ENCODE assay signal across 21 cellular contexts in the genomic region with DNA sequence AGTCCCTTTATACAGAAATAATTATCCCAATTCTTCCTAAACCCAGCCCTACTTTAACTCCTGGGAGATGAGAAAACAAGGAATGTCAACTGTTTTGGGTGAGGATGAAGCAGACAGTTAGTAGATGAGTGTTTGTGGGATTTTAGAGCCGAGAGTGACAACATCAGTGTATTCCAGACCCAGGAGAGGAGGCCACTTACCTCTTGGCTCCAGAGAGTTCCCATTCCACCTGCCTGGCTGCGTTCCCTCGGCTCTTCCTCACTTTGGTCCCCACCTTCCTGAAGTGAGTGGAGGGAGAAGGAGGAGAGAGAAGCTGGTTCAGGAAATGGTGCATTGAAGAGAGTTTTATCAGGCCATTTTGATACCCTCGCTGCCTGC. TPM values are rescaled to one million over a fixed set of nuclear protein-coding genes. Genes with fewer than 3 reads are reported as not detected.
DNase-seq lines count a peak whose midpoint lies in the region; ATAC-seq, FAIRE-seq and TF ChIP-seq lines count a peak whose summit lies in the region.
"Had no signal": no experiment of that assay in that cellular context is flagged by ENCODE, and none has a peak within 500 bp of the region (broad histone marks: within the 10 kb centered on the region; RNA-seq: fewer than 3 reads in every experiment).

No MANE protein-coding gene starts in this region.

- ATAC-seq in WTC11 (peak; percentile 10; the same call in 1 of the 2 replicates), HG03571 (IDR thresholded peaks at IDR 0.05; ENCODE audit: unreplicated experiment) (no peak), pancreas (no peak)

- H3K27me3 Mint-ChIP-seq in WTC11 (ENCODE audit: low read depth): peaks cover 3% of the 10 kb centered on the region; the same call in 1 of the 2 replicates
- peaks cover 20% of the 10 kb centered on the region for H3K27me3 Mint-ChIP-seq in type B pancreatic cell

- H3K4me3 Mint-ChIP-seq in WTC11 (no peak overlapping the region), type B pancreatic cell (no peak overlapping the region)
- H3K4me3 Mint-ChIP-seq: CD4-positive, alpha-beta T cell; HFFc6 had no signal

- intact Hi-C loops in left ventricle myocardium inferior (cut with micrococcal nuclease): no loop called here
- intact Hi-C loops in pancreas (cut with DNase I): no loop called here

- H3K27me3 ChIP-seq in cardiac muscle cell (no peaks in the 10 kb centered on the region), left ventricle myocardium inferior (ENCODE audit: low read depth) (peaks cover 18% of the 10 kb centered on the region), iPS-15b (ENCODE audit: control insufficient read depth, insufficient read depth, low read length) (no peaks in the 10 kb centered on the region), pancreas (no peaks in the 10 kb centered on the region)

- peaks cover 8% of the 10 kb centered on the region for H3K9me3 Mint-ChIP-seq in WTC11
- H3K9me3 Mint-ChIP-seq in type B pancreatic cell: no peaks in the 10 kb centered on the region
- H3K9me3 Mint-ChIP-seq: HFFc6 had no signal

- CTCF ChIA-PET in WTC11 (lab: Charles Lee): interaction anchor here (0.7 to 2.3 kb wide), 15 partner anchors 9 to 763 kb away, joined by 3 to 20 read pairs (median 4); a partner anchor contains a TSS

- H3K36me3 Mint-ChIP-seq in WTC11 (peaks cover 2% of the 10 kb centered on the region; the same call in 1 of the 2 replicates), type B pancreatic cell (no peaks in the 10 kb centered on the region)

- POLR2A ChIA-PET in WTC11 (lab: Charles Lee): no interaction called here

- 79 to 84% methylated on average over 4 of the region's 4 CpGs for WGBS in pancreas, 2 donors

- peaks cover 52% of the 10 kb centered on the region for H3K4me1 Mint-ChIP-seq in WTC11
- H3K4me1 Mint-ChIP-seq in type B pancreatic cell (ENCODE audit: unreplicated experiment): peaks cover 6% of the 10 kb centered on the region

- H3K27ac Mint-ChIP-seq in WTC11 (no peak overlapping the region), type B pancreatic cell (no peak overlapping the region)
- H3K27ac Mint-ChIP-seq: CD4-positive, alpha-beta T cell; HFFc6 had no signal

- TF ChIP-seq CTCF in cardiac muscle cell (IDR thresholded peaks at IDR 0.05; ENCODE audit: low read depth, low read length) (no peak), left ventricle myocardium inferior (IDR thresholded peaks at IDR 0.05; ENCODE audit: borderline replicate concordance) (no peak), WTC11 (IDR thresholded peaks at IDR 0.05) (no peak), type B pancreatic cell (conservative IDR thresholded peaks at IDR 0.05) (no peak), pancreas (IDR thresholded peaks at IDR 0.05) (no peak)

- H3K4me3 ChIP-seq in cardiac muscle cell: peak overlapping the region; percentile 15
- H3K4me3 ChIP-seq in left ventricle myocardium inferior: no peak overlapping the region
- peak overlapping the region; percentile 23 for H3K4me3 ChIP-seq in iPS-15b (ENCODE audit: low read depth, low read length)
- H3K4me3 ChIP-seq in pancreas: no peak overlapping the region
- H3K4me3 ChIP-seq: GM12878 had no signal

- H3K9ac ChIP-seq in iPS-15b (ENCODE audit: low read depth, low read length): no peak overlapping the region

- no peaks in the 10 kb centered on the region for H3K36me3 ChIP-seq in cardiac muscle cell
- no peaks in the 10 kb centered on the region for H3K36me3 ChIP-seq in left ventricle myocardium inferior
- H3K36me3 ChIP-seq in iPS-15b (ENCODE audit: control insufficient read depth, insufficient read depth, low read length): no peaks in the 10 kb centered on the region
- no peaks in the 10 kb centered on the region for H3K36me3 ChIP-seq in pancreas

- FAIRE-seq in pancreas (lab: Jason Lieb, UNC): no peak
- FAIRE-seq: GM12878, GM18507 had no signal

- no peaks in the 10 kb centered on the region for H3K9me3 ChIP-seq in cardiac muscle cell (ENCODE audit: low read depth)
- H3K9me3 ChIP-seq in left ventricle myocardium inferior (replicated peaks): no peaks in the 10 kb centered on the region
- H3K9me3 ChIP-seq in iPS-15b (ENCODE audit: control insufficient read depth, insufficient read depth, low read length): no peaks in the 10 kb centered on the region
- no peaks in the 10 kb centered on the region for H3K9me3 ChIP-seq in pancreas

- H3K4me1 ChIP-seq in cardiac muscle cell (ENCODE audit: low read depth) (peaks cover 39% of the 10 kb centered on the region), left ventricle myocardium inferior (no peaks in the 10 kb centered on the region), iPS-15b (ENCODE audit: control insufficient read depth, insufficient read depth, low read length) (peaks cover 8% of the 10 kb centered on the region), pancreas (peaks cover 0 to 4% (median 0%) of the 10 kb centered on the region in 3 donors)

- no peak for DNase-seq in cardiac muscle cell (ENCODE audit: low read depth in 1 of 2, low spot score in 1 of 2)
- no peak for DNase-seq in left ventricle myocardium inferior
- DNase-seq in WTC11 (ENCODE audit: low spot score): no peak
- DNase-seq in NCI-H1105 (lab: John Stamatoyannopoulos, UW): no peak
- no peak for DNase-seq in type B pancreatic cell (ENCODE audit: extremely low spot score, unreplicated experiment)
- no peak for DNase-seq in pancreas
- DNase-seq: C1 segment of cervical spinal cord; CD4-positive, alpha-beta T cell; DMS79; GOT3; HCEC 1CT; HFFc6; IMR-90 had no signal

- no peak overlapping the region for H3K27ac ChIP-seq in cardiac muscle cell
- no peak overlapping the region for H3K27ac ChIP-seq in left ventricle myocardium inferior (replicated peaks)
- H3K27ac ChIP-seq in pancreas: no peak overlapping the region
- H3K27ac ChIP-seq: 22Rv1, HL-60 had no signal

TF ChIP-seq in WTC11, 78 proteins besides CTCF, POLR2A, EP300 and RAD21 (continues in another document):
- TF ChIP-seq NR2C2 (CRISPR knock-in tag; IDR thresholded peaks at IDR 0.05) (no peak), HMGA2 (CRISPR knock-in tag; IDR thresholded peaks at IDR 0.05) (no peak), JAZF1 (CRISPR knock-in tag; IDR thresholded peaks at IDR 0.05) (no peak), TP53 (CRISPR knock-in tag; IDR thresholded peaks at IDR 0.05) (no peak), IRF2 (CRISPR knock-in tag; IDR thresholded peaks at IDR 0.05; ENCODE audit: borderline replicate concordance, low read depth) (no peak), ZNF138 (CRISPR knock-in tag; conservative IDR thresholded peaks at IDR 0.05) (no peak), TEAD4 (CRISPR knock-in tag; IDR thresholded peaks at IDR 0.05) (no peak), ZNF232 (CRISPR knock-in tag; IDR thresholded peaks at IDR 0.05) (no peak), PRRX2 (CRISPR knock-in tag; IDR thresholded peaks at IDR 0.05) (no peak)
- TF ChIP-seq, protein P1, sequence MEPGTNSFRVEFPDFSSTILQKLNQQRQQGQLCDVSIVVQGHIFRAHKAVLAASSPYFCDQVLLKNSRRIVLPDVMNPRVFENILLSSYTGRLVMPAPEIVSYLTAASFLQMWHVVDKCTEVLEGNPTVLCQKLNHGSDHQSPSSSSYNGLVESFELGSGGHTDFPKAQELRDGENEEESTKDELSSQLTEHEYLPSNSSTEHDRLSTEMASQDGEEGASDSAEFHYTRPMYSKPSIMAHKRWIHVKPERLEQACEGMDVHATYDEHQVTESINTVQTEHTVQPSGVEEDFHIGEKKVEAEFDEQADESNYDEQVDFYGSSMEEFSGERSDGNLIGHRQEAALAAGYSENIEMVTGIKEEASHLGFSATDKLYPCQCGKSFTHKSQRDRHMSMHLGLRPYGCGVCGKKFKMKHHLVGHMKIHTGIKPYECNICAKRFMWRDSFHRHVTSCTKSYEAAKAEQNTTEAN (CRISPR knock-in tag; IDR thresholded peaks at IDR 0.05): no peak
- TF ChIP-seq, protein P2, sequence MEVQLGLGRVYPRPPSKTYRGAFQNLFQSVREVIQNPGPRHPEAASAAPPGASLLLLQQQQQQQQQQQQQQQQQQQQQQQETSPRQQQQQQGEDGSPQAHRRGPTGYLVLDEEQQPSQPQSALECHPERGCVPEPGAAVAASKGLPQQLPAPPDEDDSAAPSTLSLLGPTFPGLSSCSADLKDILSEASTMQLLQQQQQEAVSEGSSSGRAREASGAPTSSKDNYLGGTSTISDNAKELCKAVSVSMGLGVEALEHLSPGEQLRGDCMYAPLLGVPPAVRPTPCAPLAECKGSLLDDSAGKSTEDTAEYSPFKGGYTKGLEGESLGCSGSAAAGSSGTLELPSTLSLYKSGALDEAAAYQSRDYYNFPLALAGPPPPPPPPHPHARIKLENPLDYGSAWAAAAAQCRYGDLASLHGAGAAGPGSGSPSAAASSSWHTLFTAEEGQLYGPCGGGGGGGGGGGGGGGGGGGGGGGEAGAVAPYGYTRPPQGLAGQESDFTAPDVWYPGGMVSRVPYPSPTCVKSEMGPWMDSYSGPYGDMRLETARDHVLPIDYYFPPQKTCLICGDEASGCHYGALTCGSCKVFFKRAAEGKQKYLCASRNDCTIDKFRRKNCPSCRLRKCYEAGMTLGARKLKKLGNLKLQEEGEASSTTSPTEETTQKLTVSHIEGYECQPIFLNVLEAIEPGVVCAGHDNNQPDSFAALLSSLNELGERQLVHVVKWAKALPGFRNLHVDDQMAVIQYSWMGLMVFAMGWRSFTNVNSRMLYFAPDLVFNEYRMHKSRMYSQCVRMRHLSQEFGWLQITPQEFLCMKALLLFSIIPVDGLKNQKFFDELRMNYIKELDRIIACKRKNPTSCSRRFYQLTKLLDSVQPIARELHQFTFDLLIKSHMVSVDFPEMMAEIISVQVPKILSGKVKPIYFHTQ (CRISPR knock-in tag; IDR thresholded peaks at IDR 0.05): no peak

RNA-seq across cellular contexts. Expression of a gene that starts 0.6 kb away (rescaled TPM):
- total RNA-seq in cardiac muscle cell (6.3 and 9.3 TPM in 2 replicates), left ventricle myocardium inferior (0.38 TPM), WTC11 (2021) (0.87 to 2.8 TPM (median 2.5 TPM) in 3 replicates), type B pancreatic cell (ENCODE audit: low replicate concordance) (1.6 and 2.8 TPM in 2 replicates), pancreas (1 to 10 TPM in 1 of 6 donors, under 1 TPM in 2, not detected in 3; 0.28 to 3.1 (median 0.64) TPM)
- polyA plus RNA-seq in cardiac muscle cell (12.6 and 15.5 TPM in 2 replicates), pancreas (under 1 TPM; 0.23 to 0.31 TPM)
- total RNA-seq: A673, G401, HFFc6, IMR-90 had no signal

RNA-seq across cellular contexts. Expression of a gene that starts 22.3 kb away (rescaled TPM):
- total RNA-seq in cardiac muscle cell: not detected in 2 replicates
- polyA plus RNA-seq in cardiac muscle cell: 0.47 TPM in 1 of 2 replicates, not detected in the other
- total RNA-seq in left ventricle myocardium inferior: not detected
- not detected in 3 replicates for total RNA-seq in WTC11 (2021)
- not detected in 2 replicates for total RNA-seq in type B pancreatic cell (ENCODE audit: low replicate concordance)
- not detected for total RNA-seq in pancreas
- not detected for polyA plus RNA-seq in pancreas
- total RNA-seq: A673; CD4-positive, alpha-beta T cell; G401; GM12878; HFFc6; IMR-90 had no signal
- polyA plus RNA-seq: GM12878, IMR-90 had no signal

RNA-seq across cellular contexts. Expression of a gene that starts 28.0 kb away (rescaled TPM):
- total RNA-seq in cardiac muscle cell (not detected in 2 replicates), left ventricle myocardium inferior (not detected), WTC11 (2021) (not detected in 3 replicates), type B pancreatic cell (ENCODE audit: low replicate concordance) (not detected in 2 replicates), pancreas (under 1 TPM in 2 of 6 donors, not detected in 4; 0.06 to 0.08 TPM)
- polyA plus RNA-seq in cardiac muscle cell (0.09 TPM in 1 of 2 replicates, not detected in the other), pancreas (not detected)
- total RNA-seq: A673; CD4-positive, alpha-beta T cell; G401; GM12878; HFFc6; IMR-90 had no signal
- polyA plus RNA-seq: GM12878, IMR-90 had no signal

Comparison
In these comparisons a context has a peak if more than half of its experiments do, and no peak if none do; other contexts are left out.
1. H3K4me3 ChIP-seq: peak in cardiac muscle cell (single experiment) and iPS-15b (single experiment); none in left ventricle myocardium inferior (single experiment) and pancreas (0 of 4).